1 cellular context compared by ENCODE assay signal in the genomic region with DNA sequence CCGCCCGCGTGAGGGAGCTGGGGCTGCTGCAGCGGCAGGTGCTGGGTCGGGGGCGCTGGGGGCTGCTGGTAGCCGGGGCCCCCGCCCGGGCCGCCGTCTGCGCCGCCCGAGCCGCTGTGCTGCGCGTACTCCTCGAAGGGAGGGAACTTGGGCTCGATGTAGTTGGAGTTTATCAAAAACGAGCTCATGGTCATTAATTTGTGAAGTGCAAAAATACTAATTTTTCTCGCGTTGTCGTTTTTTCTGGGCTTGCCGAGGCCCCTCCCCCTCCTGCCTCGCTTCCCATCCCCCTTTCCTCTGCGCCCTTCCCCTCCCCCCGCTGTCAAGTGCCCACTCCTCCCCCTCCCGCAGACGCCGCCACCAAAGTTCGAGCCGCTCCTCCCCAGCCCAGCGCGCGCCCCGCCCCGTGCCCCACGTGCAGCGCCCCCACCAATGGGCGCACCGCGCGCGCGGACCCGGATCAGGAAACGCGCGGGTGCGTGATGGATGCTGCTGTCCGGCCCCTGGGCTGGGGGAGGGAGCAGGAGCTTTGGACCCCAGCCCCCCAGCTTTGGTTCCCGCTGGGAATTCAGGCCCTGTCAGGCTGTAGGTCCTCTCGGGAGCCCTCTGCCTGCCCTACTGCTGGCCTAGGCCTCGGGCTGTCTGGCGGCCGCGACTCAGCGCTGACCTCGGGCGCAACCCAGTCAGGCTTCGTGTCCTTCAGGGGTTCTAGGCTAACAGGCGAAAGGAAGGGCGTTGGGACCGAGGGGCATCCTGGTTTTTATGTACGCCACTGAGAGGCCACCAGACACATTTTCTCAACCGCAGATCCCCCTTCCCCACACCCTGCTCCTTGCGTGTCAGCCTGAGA.
A peak's percentile ranks its signal among the peaks of the same experiment; 100 is the strongest.
TF ChIP-seq lines count a peak whose summit lies in the region.

Gene HOXA4 (minus strand): TSS at position 218 of the 850 bp plus-strand sequence. CDS start 24 bp downstream, at position 194.

TF ChIP-seq in HepG2, 621 proteins besides CTCF, POLR2A, EP300 and RAD21 (continued from another document and continues in another):
- TF ChIP-seq, protein P1, sequence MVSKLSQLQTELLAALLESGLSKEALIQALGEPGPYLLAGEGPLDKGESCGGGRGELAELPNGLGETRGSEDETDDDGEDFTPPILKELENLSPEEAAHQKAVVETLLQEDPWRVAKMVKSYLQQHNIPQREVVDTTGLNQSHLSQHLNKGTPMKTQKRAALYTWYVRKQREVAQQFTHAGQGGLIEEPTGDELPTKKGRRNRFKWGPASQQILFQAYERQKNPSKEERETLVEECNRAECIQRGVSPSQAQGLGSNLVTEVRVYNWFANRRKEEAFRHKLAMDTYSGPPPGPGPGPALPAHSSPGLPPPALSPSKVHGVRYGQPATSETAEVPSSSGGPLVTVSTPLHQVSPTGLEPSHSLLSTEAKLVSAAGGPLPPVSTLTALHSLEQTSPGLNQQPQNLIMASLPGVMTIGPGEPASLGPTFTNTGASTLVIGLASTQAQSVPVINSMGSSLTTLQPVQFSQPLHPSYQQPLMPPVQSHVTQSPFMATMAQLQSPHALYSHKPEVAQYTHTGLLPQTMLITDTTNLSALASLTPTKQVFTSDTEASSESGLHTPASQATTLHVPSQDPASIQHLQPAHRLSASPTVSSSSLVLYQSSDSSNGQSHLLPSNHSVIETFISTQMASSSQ (IDR thresholded peaks at IDR 0.05; ENCODE audit: low read depth) = no peak
- TF ChIP-seq, protein P1 (CRISPR knock-in tag; IDR thresholded peaks at IDR 0.05; ENCODE audit: borderline replicate concordance) = no peak; the same call in 1 of the 2 replicates
- no peak for TF ChIP-seq NFIB (CRISPR knock-in tag; IDR thresholded peaks at IDR 0.05; ENCODE audit: borderline replicate concordance)
- TF ChIP-seq DNMT3B (CRISPR knock-in tag; conservative IDR thresholded peaks at IDR 0.05) = no peak
- no peak for TF ChIP-seq HOXA9 (CRISPR knock-in tag; IDR thresholded peaks at IDR 0.05; ENCODE audit: borderline replicate concordance)
- TF ChIP-seq NFATC3 (CRISPR knock-in tag; IDR thresholded peaks at IDR 0.05) = 0 out of 2 replicates have a peak, but pooled peaks have one; percentile 65
- TF ChIP-seq ATM (IDR thresholded peaks at IDR 0.05; ENCODE audit: borderline replicate concordance) = no peak
- no peak for TF ChIP-seq DR1 (CRISPR knock-in tag; IDR thresholded peaks at IDR 0.05)
- TF ChIP-seq ARID5B (CRISPR knock-in tag; IDR thresholded peaks at IDR 0.05) = peak; percentile 59; the same call in 1 of the 2 replicates
- TF ChIP-seq, protein P2, sequence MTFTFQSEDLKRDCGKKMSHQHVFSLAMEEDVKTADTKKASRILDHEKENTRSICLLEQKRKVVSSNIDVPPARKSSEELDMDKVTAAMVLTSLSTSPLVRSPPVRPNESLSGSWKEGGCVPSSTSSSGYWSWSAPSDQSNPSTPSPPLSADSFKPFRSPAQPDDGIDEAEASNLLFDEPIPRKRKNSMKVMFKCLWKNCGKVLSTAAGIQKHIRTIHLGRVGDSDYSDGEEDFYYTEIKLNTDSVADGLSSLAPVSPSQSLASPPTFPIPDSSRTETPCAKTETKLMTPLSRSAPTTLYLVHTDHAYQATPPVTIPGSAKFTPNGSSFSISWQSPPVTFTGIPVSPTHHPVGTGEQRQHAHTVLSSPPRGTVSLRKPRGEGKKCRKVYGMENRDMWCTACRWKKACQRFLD (CRISPR knock-in tag; IDR thresholded peaks at IDR 0.05; ENCODE audit: borderline replicate concordance) = peak; percentile 81; the same call in 1 of the 2 replicates
- no peak; the same call in 1 of the 2 replicates for TF ChIP-seq ZNF160 (CRISPR knock-in tag; IDR thresholded peaks at IDR 0.05)
- peak; percentile 84 for TF ChIP-seq REPIN1 (CRISPR knock-in tag; IDR thresholded peaks at IDR 0.05; ENCODE audit: borderline replicate concordance, low read depth)
- TF ChIP-seq, protein P3, sequence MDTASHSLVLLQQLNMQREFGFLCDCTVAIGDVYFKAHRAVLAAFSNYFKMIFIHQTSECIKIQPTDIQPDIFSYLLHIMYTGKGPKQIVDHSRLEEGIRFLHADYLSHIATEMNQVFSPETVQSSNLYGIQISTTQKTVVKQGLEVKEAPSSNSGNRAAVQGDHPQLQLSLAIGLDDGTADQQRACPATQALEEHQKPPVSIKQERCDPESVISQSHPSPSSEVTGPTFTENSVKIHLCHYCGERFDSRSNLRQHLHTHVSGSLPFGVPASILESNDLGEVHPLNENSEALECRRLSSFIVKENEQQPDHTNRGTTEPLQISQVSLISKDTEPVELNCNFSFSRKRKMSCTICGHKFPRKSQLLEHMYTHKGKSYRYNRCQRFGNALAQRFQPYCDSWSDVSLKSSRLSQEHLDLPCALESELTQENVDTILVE (CRISPR knock-in tag; IDR thresholded peaks at IDR 0.05) = no peak
- no peak for TF ChIP-seq NR2F1 (CRISPR knock-in tag; IDR thresholded peaks at IDR 0.05)
- no peak for TF ChIP-seq ZNF761 (CRISPR knock-in tag; conservative IDR thresholded peaks at IDR 0.05)
- peak; percentile 100 for TF ChIP-seq PRPF4 (IDR thresholded peaks at IDR 0.05; ENCODE audit: low read depth, low read length, poor library complexity, severe bottlenecking)
- no peak for TF ChIP-seq TFE3 (CRISPR knock-in tag; IDR thresholded peaks at IDR 0.05)
- TF ChIP-seq POLR2AphosphoS2 (IDR thresholded peaks at IDR 0.05; ENCODE audit: low read depth, low read length) = no peak
- TF ChIP-seq GATA4 (IDR thresholded peaks at IDR 0.05; ENCODE audit: borderline replicate concordance, low read depth) = no peak
- peak; percentile 62; the same call in 1 of the 2 replicates for TF ChIP-seq ZNF225 (CRISPR knock-in tag; IDR thresholded peaks at IDR 0.05)
- TF ChIP-seq ZBTB7A (CRISPR knock-in tag; IDR thresholded peaks at IDR 0.05) = peak; percentile 69
- TF ChIP-seq, protein P4, sequence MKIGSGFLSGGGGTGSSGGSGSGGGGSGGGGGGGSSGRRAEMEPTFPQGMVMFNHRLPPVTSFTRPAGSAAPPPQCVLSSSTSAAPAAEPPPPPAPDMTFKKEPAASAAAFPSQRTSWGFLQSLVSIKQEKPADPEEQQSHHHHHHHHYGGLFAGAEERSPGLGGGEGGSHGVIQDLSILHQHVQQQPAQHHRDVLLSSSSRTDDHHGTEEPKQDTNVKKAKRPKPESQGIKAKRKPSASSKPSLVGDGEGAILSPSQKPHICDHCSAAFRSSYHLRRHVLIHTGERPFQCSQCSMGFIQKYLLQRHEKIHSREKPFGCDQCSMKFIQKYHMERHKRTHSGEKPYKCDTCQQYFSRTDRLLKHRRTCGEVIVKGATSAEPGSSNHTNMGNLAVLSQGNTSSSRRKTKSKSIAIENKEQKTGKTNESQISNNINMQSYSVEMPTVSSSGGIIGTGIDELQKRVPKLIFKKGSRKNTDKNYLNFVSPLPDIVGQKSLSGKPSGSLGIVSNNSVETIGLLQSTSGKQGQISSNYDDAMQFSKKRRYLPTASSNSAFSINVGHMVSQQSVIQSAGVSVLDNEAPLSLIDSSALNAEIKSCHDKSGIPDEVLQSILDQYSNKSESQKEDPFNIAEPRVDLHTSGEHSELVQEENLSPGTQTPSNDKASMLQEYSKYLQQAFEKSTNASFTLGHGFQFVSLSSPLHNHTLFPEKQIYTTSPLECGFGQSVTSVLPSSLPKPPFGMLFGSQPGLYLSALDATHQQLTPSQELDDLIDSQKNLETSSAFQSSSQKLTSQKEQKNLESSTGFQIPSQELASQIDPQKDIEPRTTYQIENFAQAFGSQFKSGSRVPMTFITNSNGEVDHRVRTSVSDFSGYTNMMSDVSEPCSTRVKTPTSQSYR (CRISPR knock-in tag; IDR thresholded peaks at IDR 0.05; ENCODE audit: borderline replicate concordance) = peak; percentile 90
- TF ChIP-seq LBX2 (CRISPR knock-in tag; IDR thresholded peaks at IDR 0.05; ENCODE audit: borderline replicate concordance) = no peak
- peak; percentile 73 for TF ChIP-seq HOXA3 (CRISPR knock-in tag; IDR thresholded peaks at IDR 0.05)
- TF ChIP-seq SYNCRIP (IDR thresholded peaks at IDR 0.05; ENCODE audit: insufficient read depth, low read depth, low read length) = no peak
